8 cellular contexts compared by ENCODE assay signal in genomic region chr10:21517134-21517982, GRCh38. TPM values are rescaled to one million over a fixed set of nuclear protein-coding genes. Genes with fewer than 3 reads are reported as not detected.
A peak's percentile ranks its signal among the peaks of the same experiment; 100 is the strongest.
DNase-seq lines count a peak whose midpoint lies in the region; ATAC-seq and TF ChIP-seq lines count a peak whose summit lies in the region.

No MANE protein-coding gene starts in this region.

- peaks cover 45% of the 10 kb centered on the region for H3K4me1 Mint-ChIP-seq in stimulated activated naive CD8-positive, alpha-beta T cell treated with anti-CD3 and anti-CD28 coated beads, Interleukin-15, amount 100 ng/mL, for 72 hours

- intact Hi-C loops in left lung (cut with DNase I), result no loop called here

- peak overlapping the region; percentile 81 to 84 for H3K4me3 Mint-ChIP-seq in stimulated activated naive CD8-positive, alpha-beta T cell treated with anti-CD3 and anti-CD28 coated beads, Interleukin-15, amount 100 ng/mL, for 72 hours

- no peak overlapping the region for H3K27ac Mint-ChIP-seq in stimulated activated naive CD8-positive, alpha-beta T cell treated with anti-CD3 and anti-CD28 coated beads, Interleukin-15, amount 100 ng/mL, for 72 hours

- no peaks in the 10 kb centered on the region for H3K36me3 ChIP-seq in RWPE2 (ENCODE audit: low read depth)
- no peaks in the 10 kb centered on the region for H3K36me3 ChIP-seq in left lung

- ATAC-seq in GM18867 (IDR thresholded peaks at IDR 0.05; ENCODE audit: unreplicated experiment), result peak; percentile 69
- ATAC-seq in HG03066 (IDR thresholded peaks at IDR 0.05; ENCODE audit: low read depth, unreplicated experiment), result peak; percentile 60
- peak; percentile 71 for ATAC-seq in RWPE2 (ENCODE audit: low read depth)
- ATAC-seq in left lung, result peak; percentile 60
- peak; percentile 60 for ATAC-seq in stimulated activated naive CD8-positive, alpha-beta T cell treated with anti-CD3 and anti-CD28 coated beads, Interleukin-15, amount 100 ng/mL, for 72 hours

- H3K4me1 ChIP-seq in RWPE2 (ENCODE audit: insufficient read depth, poor library complexity, severe bottlenecking) (no peaks in the 10 kb centered on the region), left lung (peaks cover 0 to 38% of the 10 kb centered on the region in 2 donors)

- peak overlapping the region; percentile 54 for H3K27ac ChIP-seq in RWPE2 (ENCODE audit: poor library complexity, severe bottlenecking)
- H3K27ac ChIP-seq in left lung, result peak overlapping the region; percentile 59 to 82

- H3K4me3 ChIP-seq in RWPE2 (ENCODE audit: severe bottlenecking) (peak overlapping the region; percentile 62), choroid plexus epithelial cell (ENCODE audit: low read depth, low read length) (peak overlapping the region; percentile 61), left lung (peak overlapping the region; percentile 49 to 52)

- H3K9me3 ChIP-seq in RWPE2 (ENCODE audit: severe bottlenecking), result no peaks in the 10 kb centered on the region
- H3K9me3 ChIP-seq in left lung, result no peaks in the 10 kb centered on the region

- TF ChIP-seq CTCF in RWPE2 (IDR thresholded peaks at IDR 0.05; ENCODE audit: poor library complexity, severe bottlenecking) (peak; percentile 6), choroid plexus epithelial cell (conservative IDR thresholded peaks at IDR 0.05; ENCODE audit: low read depth, low read length) (no peak), left lung (IDR thresholded peaks at IDR 0.05) (no peak)

- H3K27me3 ChIP-seq in RWPE2 (ENCODE audit: insufficient read depth, poor library complexity, severe bottlenecking) (no peaks in the 10 kb centered on the region), left lung (peaks cover 0 to 86% of the 10 kb centered on the region in 2 donors)

- no peaks in the 10 kb centered on the region for H3K9me3 Mint-ChIP-seq in stimulated activated naive CD8-positive, alpha-beta T cell treated with anti-CD3 and anti-CD28 coated beads, Interleukin-15, amount 100 ng/mL, for 72 hours

- DNase-seq in CD1c-positive myeloid dendritic cell (ENCODE audit: extremely low spot score) (peak; percentile 27), RWPE2 (ENCODE audit: low spot score) (peak; percentile 55), choroid plexus epithelial cell (ENCODE audit: low read depth) (peak; percentile 65), left lung (peak in 1 of 2 donors; percentile 88), NOMO-1 (lab: John Stamatoyannopoulos, UW; ENCODE audit: unreplicated experiment in 2 of 2) (no peak)
- DNase-seq in stimulated activated naive CD8-positive, alpha-beta T cell treated with anti-CD3 and anti-CD28 coated beads, Interleukin-15, amount 100 ng/mL, for 72 hours, result no peak

- H3K27me3 Mint-ChIP-seq in stimulated activated naive CD8-positive, alpha-beta T cell treated with anti-CD3 and anti-CD28 coated beads, Interleukin-15, amount 100 ng/mL, for 72 hours, result peaks cover 91% of the 10 kb centered on the region

RNA-seq across cellular contexts. Expression of gene SKIDA1, which starts 8.1 kb away (rescaled TPM):
- total RNA-seq in left lung, result 1 to 10 TPM; 1.2 to 1.9 TPM

RNA-seq across cellular contexts. Expression of gene MLLT10, which starts 16.7 kb away (rescaled TPM):
- total RNA-seq in left lung, result 10 to 100 TPM; 39.9 to 43.2 TPM

Comparison
In these comparisons a context has a peak if more than half of its experiments do, and no peak if none do; other contexts are left out.
1. DNase-seq: peak in CD1c-positive myeloid dendritic cell (single experiment), RWPE2 (single experiment) and choroid plexus epithelial cell (single experiment); none in stimulated activated naive CD8-positive, alpha-beta T cell treated with anti-CD3 and anti-CD28 coated beads, Interleukin-15, amount 100 ng/mL, for 72 hours (0 of 2) and NOMO-1 (0 of 2).
2. Peak in every context shown above with its lines, with median percentiles within 50 percentile points of each other: ATAC-seq and H3K4me3 ChIP-seq.